Comparison of ENCODE assay signal across 9 cellular contexts in the genomic region with DNA sequence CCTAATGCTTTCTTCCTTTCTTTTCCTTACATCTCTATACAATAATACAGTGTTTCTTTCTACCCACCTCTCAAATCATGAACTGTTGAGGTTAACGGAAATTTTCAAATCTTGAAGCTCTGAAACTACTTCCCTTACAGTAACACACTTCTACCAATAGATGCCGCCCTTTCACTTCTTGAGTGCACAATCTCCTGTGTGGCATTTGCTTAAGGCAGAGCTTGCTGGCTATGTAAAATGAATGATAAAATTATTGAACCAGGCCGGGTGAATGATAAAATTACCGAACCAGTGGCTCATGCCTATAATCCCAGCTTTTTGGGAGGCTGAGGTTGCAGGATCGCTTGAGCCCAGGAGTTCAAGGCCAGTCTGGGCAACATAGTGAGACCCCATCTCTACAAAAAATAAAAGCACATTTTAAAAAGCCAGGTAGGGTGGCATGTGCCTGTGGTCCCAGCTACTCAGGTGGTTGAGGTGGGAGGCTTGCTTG. TPM values are rescaled to one million over a fixed set of nuclear protein-coding genes. Genes with fewer than 3 reads are reported as not detected.
A peak's percentile ranks its signal among the peaks of the same experiment; 100 is the strongest.
DNase-seq lines count a peak whose midpoint lies in the region; ATAC-seq, FAIRE-seq and TF ChIP-seq lines count a peak whose summit lies in the region.
"Had no signal": no experiment of that assay in that cellular context is flagged by ENCODE, and none has a peak within 500 bp of the region (broad histone marks: within the 10 kb centered on the region; RNA-seq: fewer than 3 reads in every experiment).

No MANE protein-coding gene starts in this region.

- H3K79me2 ChIP-seq in parathyroid adenoma = peaks cover 2% of the 10 kb centered on the region

- peak; percentile 71 for FAIRE-seq in frontal cortex (lab: Jason Lieb, UNC)

- H3K27me3 ChIP-seq in parathyroid adenoma (ENCODE audit: control insufficient read depth, insufficient read depth, low read length) = no peaks in the 10 kb centered on the region
- H3K27me3 ChIP-seq: BLaER1 had no signal

- H2AFZ ChIP-seq in parathyroid adenoma = no peak overlapping the region

- no peak overlapping the region for H3K4me2 ChIP-seq in parathyroid adenoma (ENCODE audit: low read length)
- H3K4me2 ChIP-seq: BLaER1 had no signal

- no peak overlapping the region for H3K9ac ChIP-seq in parathyroid adenoma
- H3K9ac ChIP-seq: BLaER1 had no signal

- peaks cover 98% of the 10 kb centered on the region for H3K36me3 Mint-ChIP-seq in activated T-helper 17 cell treated with anti-CD3 and anti-CD28 coated beads, Interleukin-2, amount 50 U/mL, for 72 hours (ENCODE audit: low read depth)

- DNase-seq in NCI-H1417 (lab: John Stamatoyannopoulos, UW) (peak; percentile 60 to 86 (median 70)), NCI-H1417 treated with DMSO at 0.1 percent for 48 hours (lab: John Stamatoyannopoulos, UW) (no peak), NCI-H82 treated with DMSO at 0.1 percent for 48 hours (lab: John Stamatoyannopoulos, UW; ENCODE audit: unreplicated experiment) (peak; percentile 41), frontal cortex (ENCODE audit: low spot score in 2 of 2) (peak in 1 of 2 donors; percentile 37), T-helper 9 cell (no peak)

- peak overlapping the region; percentile 64 for H3K27ac Mint-ChIP-seq in activated T-helper 17 cell treated with anti-CD3 and anti-CD28 coated beads, Interleukin-2, amount 50 U/mL, for 72 hours

- ATAC-seq in HG03354 (IDR thresholded peaks at IDR 0.05; ENCODE audit: poor library complexity, severe bottlenecking, unreplicated experiment) = peak; percentile 57
- peak; percentile 79 for ATAC-seq in activated T-helper 17 cell treated with anti-CD3 and anti-CD28 coated beads, Interleukin-2, amount 50 U/mL, for 72 hours (replicated peaks)

- peak overlapping the region; percentile 11 for H3K4me3 Mint-ChIP-seq in activated T-helper 17 cell treated with anti-CD3 and anti-CD28 coated beads, Interleukin-2, amount 50 U/mL, for 72 hours

- peak; percentile 89 for TF ChIP-seq CTCF in parathyroid adenoma (IDR thresholded peaks at IDR 0.05)

- H3K27me3 Mint-ChIP-seq in activated T-helper 17 cell treated with anti-CD3 and anti-CD28 coated beads, Interleukin-2, amount 50 U/mL, for 72 hours = no peaks in the 10 kb centered on the region

- no peaks in the 10 kb centered on the region for H3K4me1 ChIP-seq in parathyroid adenoma
- H3K4me1 ChIP-seq: BLaER1 had no signal

- no peaks in the 10 kb centered on the region for H3K9me3 Mint-ChIP-seq in activated T-helper 17 cell treated with anti-CD3 and anti-CD28 coated beads, Interleukin-2, amount 50 U/mL, for 72 hours

- H3K36me3 ChIP-seq in parathyroid adenoma (ENCODE audit: control insufficient read depth, insufficient read depth, low read length) = no peaks in the 10 kb centered on the region

- no peaks in the 10 kb centered on the region for H3K9me3 ChIP-seq in parathyroid adenoma (ENCODE audit: control insufficient read depth, low read length)
- H3K9me3 ChIP-seq: BLaER1 had no signal

- H3K4me3 ChIP-seq in parathyroid adenoma (ENCODE audit: low read depth, low read length) = no peak overlapping the region
- H3K4me3 ChIP-seq: BLaER1 had no signal

- peaks cover 37% of the 10 kb centered on the region for H3K4me1 Mint-ChIP-seq in activated T-helper 17 cell treated with anti-CD3 and anti-CD28 coated beads, Interleukin-2, amount 50 U/mL, for 72 hours

- H3K27ac ChIP-seq in parathyroid adenoma = no peak overlapping the region
- H3K27ac ChIP-seq: BLaER1 had no signal

RNA-seq across cellular contexts. Expression of gene KCNS1, which starts 56.8 kb away (rescaled TPM):
- total RNA-seq in activated T-helper 17 cell treated with anti-CD3 and anti-CD28 coated beads, Interleukin-2, amount 50 U/mL, for 72 hours = under 1 TPM; 0.15 to 0.24 TPM
- 1.2 TPM for total RNA-seq in frontal cortex

Comparison
In these comparisons a context has a peak if more than half of its experiments do, and no peak if none do; other contexts are left out.
1. DNase-seq: peak in NCI-H1417 (3 of 3) and NCI-H82 treated with DMSO at 0.1 percent for 48 hours (single experiment); none in NCI-H1417 treated with DMSO at 0.1 percent for 48 hours (single experiment) and T-helper 9 cell (single experiment).